Comparison of ENCODE assay signal across 8 cellular contexts in the genomic region with DNA sequence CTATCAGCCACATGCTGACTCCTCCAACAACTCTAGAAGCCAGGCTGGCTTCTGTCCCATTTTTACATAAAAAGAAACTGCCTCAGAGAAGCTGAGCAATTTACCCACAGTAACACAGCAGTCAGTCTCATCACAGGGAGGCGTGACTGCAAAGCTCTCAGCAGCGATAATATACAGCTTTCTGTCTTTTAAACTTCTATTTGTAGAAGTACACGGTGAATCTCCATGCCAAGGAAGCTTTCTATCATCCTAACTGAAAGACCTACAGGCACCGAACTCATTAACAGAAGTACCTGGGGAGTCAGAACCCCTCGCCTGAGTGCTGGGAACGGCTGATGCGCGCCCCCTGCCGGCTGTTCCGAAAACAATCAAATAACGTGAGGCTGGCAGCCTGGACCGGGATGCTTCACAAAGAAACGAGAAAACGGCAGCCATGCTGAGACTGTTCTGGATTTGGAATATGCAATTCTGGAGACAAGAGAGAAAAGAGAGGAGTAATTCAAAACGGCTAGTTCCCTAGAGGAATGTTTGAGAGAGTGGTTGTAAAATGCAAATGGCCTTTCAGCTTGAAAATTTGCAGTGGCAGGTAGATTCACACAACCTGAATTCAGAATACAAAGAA. TPM values are rescaled to one million over a fixed set of nuclear protein-coding genes. Genes with fewer than 3 reads are reported as not detected.
DNase-seq lines count a peak whose midpoint lies in the region; ATAC-seq and TF ChIP-seq lines count a peak whose summit lies in the region.

No MANE protein-coding gene starts in this region.

- CTCF ChIA-PET in HEK293T (lab: Yijun Ruan, JAX) = interaction anchor here (0.5 to 1.8 kb wide), 22 partner anchors 9 to 563 kb away, joined by 3 to 8 read pairs (median 4); no protein-coding TSS in a partner anchor

- peak; percentile 83 for DNase-seq in BE2C
- DNase-seq in HEK293T (ENCODE audit: extremely low spot score) = peak; percentile 86
- DNase-seq in NCI-H524 (lab: John Stamatoyannopoulos, UW) = peak; percentile 62 to 77
- DNase-seq in activated CD4-positive, alpha-beta T cell treated with anti-CD3 and anti-CD28 coated beads for 4 hours = peak; percentile 73 to 81
- peak; percentile 78 for DNase-seq in cerebellar cortex (ENCODE audit: low spot score)
- DNase-seq in left lung = peak; percentile 79 to 95
- peak; percentile 63 to 72 (median 70) for DNase-seq in stimulated activated CD4-positive, alpha-beta T cell treated with anti-CD3 and anti-CD28 coated beads, TNF-alpha, amount 100 ng/mL, for 4 hours (ENCODE audit: low read depth in 3 of 3)

- H3K4me3 ChIP-seq in BE2C (ENCODE audit: low read depth, low read length) (no peak overlapping the region), left lung (no peak overlapping the region)

- intact Hi-C loops in left lung (cut with DNase I) = loop anchor here in 1 of 2 donors (10.0 kb wide), 1 partner anchor 493 kb away; the partner anchor contains the start of gene RHOU

- H3K9me3 ChIP-seq in BE2C = no peaks in the 10 kb centered on the region
- no peaks in the 10 kb centered on the region for H3K9me3 ChIP-seq in left lung

- ATAC-seq in left lung (peak; percentile 75), GM18870 (IDR thresholded peaks at IDR 0.05; ENCODE audit: unreplicated experiment) (no peak)

- POLR2A ChIA-PET in HEK293T (lab: Yijun Ruan, JAX) = no interaction called here

- H3K36me3 ChIP-seq in BE2C (no peaks in the 10 kb centered on the region), left lung (no peaks in the 10 kb centered on the region)

- no peak overlapping the region for H3K27ac ChIP-seq in left lung

- no peaks in the 10 kb centered on the region for H3K27me3 ChIP-seq in BE2C
- H3K27me3 ChIP-seq in left lung = peaks cover 0 to 21% of the 10 kb centered on the region in 2 donors

- peak; percentile 92 for TF ChIP-seq CTCF in BE2C (IDR thresholded peaks at IDR 0.05; ENCODE audit: low read depth, low read length)
- peak; percentile 80 to 82 for TF ChIP-seq CTCF in left lung (IDR thresholded peaks at IDR 0.05)

- H3K4me1 ChIP-seq in BE2C (peaks cover 17% of the 10 kb centered on the region), left lung (peaks cover 16 to 33% of the 10 kb centered on the region in 2 donors)

TF ChIP-seq in HEK293T, 16 proteins besides CTCF, POLR2A, EP300 and RAD21:
- TF ChIP-seq LEF1 (IDR thresholded peaks at IDR 0.05; ENCODE audit: borderline replicate concordance) = no peak
- TF ChIP-seq ARNT (IDR thresholded peaks at IDR 0.05) = peak; percentile 91

RNA-seq across cellular contexts. Expression of gene RAB4A, which starts 43.5 kb away (rescaled TPM):
- 66.4 TPM for polyA plus RNA-seq in BE2C (2012; ENCODE audit: insufficient read depth, insufficient read length, low read depth)
- 10 to 100 TPM; 34.8 to 54.9 TPM for total RNA-seq in left lung
